Comparison of ENCODE assay signal across 8 cellular contexts in genomic region chr12:32025906-32026305, GRCh38.
DNase-seq lines count a peak whose midpoint lies in the region; ATAC-seq and TF ChIP-seq lines count a peak whose summit lies in the region.

No MANE protein-coding gene starts in this region.

- DNase-seq in activated T-helper 9 cell treated with anti-CD3 and anti-CD28 coated beads, Interleukin-2, amount 50 U/mL, for 16 hours (ENCODE audit: low read depth): peak; percentile 2
- DNase-seq in stimulated activated CD8-positive, alpha-beta memory T cell treated with anti-CD3 and anti-CD28 coated beads, Interleukin-15, amount 100 ng/mL, for 48 hours (ENCODE audit: low read depth in 2 of 2): peak; percentile 26 to 42
- DNase-seq in SW480 (ENCODE audit: low spot score) (no peak), anterior cingulate cortex (lab: John Stamatoyannopoulos, UW) (no peak)
- DNase-seq in effector CD8-positive, alpha-beta T cell (lab: John Stamatoyannopoulos, UW): no peak

- peak overlapping the region; percentile 44 for H3K4me2 ChIP-seq in OCI-LY3 (ENCODE audit: low read length)

- peaks cover 23% of the 10 kb centered on the region for H3K4me1 ChIP-seq in OCI-LY3 (ENCODE audit: low read length)

- H4K20me1 ChIP-seq in OCI-LY3 (ENCODE audit: insufficient read depth, low read length): no peaks in the 10 kb centered on the region

- no peak overlapping the region for H3K27ac ChIP-seq in OCI-LY3 (ENCODE audit: low read length)

- H2AFZ ChIP-seq in OCI-LY3 (ENCODE audit: low read depth, low read length): peak overlapping the region; percentile 81; the same call in 1 of the 2 replicates

- ATAC-seq in GM19468 (IDR thresholded peaks at IDR 0.05; ENCODE audit: extremely low read depth, unreplicated experiment): peak; percentile 82
- ATAC-seq in GM18867 (IDR thresholded peaks at IDR 0.05; ENCODE audit: unreplicated experiment): no peak

- H3K9me3 ChIP-seq in OCI-LY3 (ENCODE audit: insufficient read depth, low read length): no peaks in the 10 kb centered on the region

- 0 out of 2 replicates have a peak overlapping the region, but pooled peaks have one; percentile 3 for H3K4me3 ChIP-seq in OCI-LY3 (ENCODE audit: low read length)

- no peaks in the 10 kb centered on the region for H3K36me3 ChIP-seq in OCI-LY3 (replicated peaks; ENCODE audit: low read depth, low read length)

- H3K27me3 ChIP-seq in OCI-LY3 (ENCODE audit: low read depth, low read length): no peaks in the 10 kb centered on the region; the same call in 1 of the 2 replicates

- no peaks in the 10 kb centered on the region for H3K79me2 ChIP-seq in OCI-LY3 (ENCODE audit: low read length)

- no peak for TF ChIP-seq CTCF in OCI-LY3 (IDR thresholded peaks at IDR 0.05; ENCODE audit: low read depth, low read length)

- H3K9ac ChIP-seq in OCI-LY3 (ENCODE audit: low read length): no peak overlapping the region

Comparison
In these comparisons a context has a peak if more than half of its experiments do, and no peak if none do; other contexts are left out.
1. DNase-seq: peak in activated T-helper 9 cell treated with anti-CD3 and anti-CD28 coated beads, Interleukin-2, amount 50 U/mL, for 16 hours (single experiment) and stimulated activated CD8-positive, alpha-beta memory T cell treated with anti-CD3 and anti-CD28 coated beads, Interleukin-15, amount 100 ng/mL, for 48 hours (2 of 2); none in SW480 (single experiment), anterior cingulate cortex (0 of 58) and effector CD8-positive, alpha-beta T cell (single experiment).